In the genomic region with DNA sequence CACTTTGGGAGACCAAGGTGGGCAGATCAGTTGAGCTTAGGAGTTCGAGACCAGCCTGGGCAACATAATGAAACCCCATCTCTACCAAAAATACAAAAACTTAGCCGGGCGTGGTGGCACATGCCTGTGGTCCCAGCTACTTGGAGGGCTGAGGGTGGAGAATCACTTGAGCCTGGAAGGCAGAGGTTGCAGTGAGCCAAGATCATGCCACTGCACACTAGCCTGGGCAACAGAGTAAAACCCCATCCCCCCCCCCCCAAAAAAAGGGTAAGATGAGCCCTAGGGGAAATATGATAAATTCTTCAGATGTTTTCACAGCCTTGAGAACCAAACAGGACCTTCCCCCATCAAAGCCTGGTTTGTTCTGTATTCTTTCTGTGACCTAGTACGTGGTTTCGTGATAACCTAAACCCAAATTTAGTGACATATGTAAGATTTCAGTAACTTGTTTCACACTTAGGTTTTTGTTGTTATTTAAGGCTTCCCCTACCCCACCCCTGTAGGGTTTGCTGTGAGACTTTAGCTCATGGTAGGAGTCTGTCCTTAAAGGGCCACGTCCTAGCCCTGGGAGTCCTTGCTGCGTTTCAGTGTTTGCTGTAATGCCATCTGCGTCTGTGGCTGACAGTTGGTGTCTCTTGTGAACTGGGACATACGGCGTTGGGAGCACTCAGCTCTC, we compare ENCODE assay signal across 3 cellular contexts.
TF ChIP-seq lines count a peak whose summit lies in the region.

No MANE protein-coding gene starts in this region.

TF ChIP-seq in liver, 16 proteins besides CTCF, POLR2A, EP300 and RAD21:
- TF ChIP-seq NR2F2 (IDR thresholded peaks at IDR 0.05) (no peak), HNF4A (conservative IDR thresholded peaks at IDR 0.05) (no peak), RXRA (IDR thresholded peaks at IDR 0.05) (no peak), GABPA (IDR thresholded peaks at IDR 0.05 in 1 of 2, conservative IDR thresholded peaks at IDR 0.05 in 1 of 2) (no peak), JUND (IDR thresholded peaks at IDR 0.05) (no peak), YY1 (IDR thresholded peaks at IDR 0.05) (no peak), FOXA1 (IDR thresholded peaks at IDR 0.05) (no peak), HNF4G (IDR thresholded peaks at IDR 0.05) (no peak), SP1 (IDR thresholded peaks at IDR 0.05) (no peak), TAF1 (conservative IDR thresholded peaks at IDR 0.05) (no peak), FOXA2 (IDR thresholded peaks at IDR 0.05) (no peak), EGR1 (IDR thresholded peaks at IDR 0.05; ENCODE audit: low read depth in 2 of 2) (no peak)
- TF ChIP-seq, protein P1, sequence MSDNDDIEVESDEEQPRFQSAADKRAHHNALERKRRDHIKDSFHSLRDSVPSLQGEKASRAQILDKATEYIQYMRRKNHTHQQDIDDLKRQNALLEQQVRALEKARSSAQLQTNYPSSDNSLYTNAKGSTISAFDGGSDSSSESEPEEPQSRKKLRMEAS (IDR thresholded peaks at IDR 0.05), result no peak
- TF ChIP-seq, protein P2, sequence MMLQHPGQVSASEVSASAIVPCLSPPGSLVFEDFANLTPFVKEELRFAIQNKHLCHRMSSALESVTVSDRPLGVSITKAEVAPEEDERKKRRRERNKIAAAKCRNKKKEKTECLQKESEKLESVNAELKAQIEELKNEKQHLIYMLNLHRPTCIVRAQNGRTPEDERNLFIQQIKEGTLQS (IDR thresholded peaks at IDR 0.05), result no peak
- TF ChIP-seq, protein P3, sequence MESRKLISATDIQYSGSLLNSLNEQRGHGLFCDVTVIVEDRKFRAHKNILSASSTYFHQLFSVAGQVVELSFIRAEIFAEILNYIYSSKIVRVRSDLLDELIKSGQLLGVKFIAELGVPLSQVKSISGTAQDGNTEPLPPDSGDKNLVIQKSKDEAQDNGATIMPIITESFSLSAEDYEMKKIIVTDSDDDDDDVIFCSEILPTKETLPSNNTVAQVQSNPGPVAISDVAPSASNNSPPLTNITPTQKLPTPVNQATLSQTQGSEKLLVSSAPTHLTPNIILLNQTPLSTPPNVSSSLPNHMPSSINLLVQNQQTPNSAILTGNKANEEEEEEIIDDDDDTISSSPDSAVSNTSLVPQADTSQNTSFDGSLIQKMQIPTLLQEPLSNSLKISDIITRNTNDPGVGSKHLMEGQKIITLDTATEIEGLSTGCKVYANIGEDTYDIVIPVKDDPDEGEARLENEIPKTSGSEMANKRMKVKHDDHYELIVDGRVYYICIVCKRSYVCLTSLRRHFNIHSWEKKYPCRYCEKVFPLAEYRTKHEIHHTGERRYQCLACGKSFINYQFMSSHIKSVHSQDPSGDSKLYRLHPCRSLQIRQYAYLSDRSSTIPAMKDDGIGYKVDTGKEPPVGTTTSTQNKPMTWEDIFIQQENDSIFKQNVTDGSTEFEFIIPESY (IDR thresholded peaks at IDR 0.05), result no peak
- TF ChIP-seq, protein P4, sequence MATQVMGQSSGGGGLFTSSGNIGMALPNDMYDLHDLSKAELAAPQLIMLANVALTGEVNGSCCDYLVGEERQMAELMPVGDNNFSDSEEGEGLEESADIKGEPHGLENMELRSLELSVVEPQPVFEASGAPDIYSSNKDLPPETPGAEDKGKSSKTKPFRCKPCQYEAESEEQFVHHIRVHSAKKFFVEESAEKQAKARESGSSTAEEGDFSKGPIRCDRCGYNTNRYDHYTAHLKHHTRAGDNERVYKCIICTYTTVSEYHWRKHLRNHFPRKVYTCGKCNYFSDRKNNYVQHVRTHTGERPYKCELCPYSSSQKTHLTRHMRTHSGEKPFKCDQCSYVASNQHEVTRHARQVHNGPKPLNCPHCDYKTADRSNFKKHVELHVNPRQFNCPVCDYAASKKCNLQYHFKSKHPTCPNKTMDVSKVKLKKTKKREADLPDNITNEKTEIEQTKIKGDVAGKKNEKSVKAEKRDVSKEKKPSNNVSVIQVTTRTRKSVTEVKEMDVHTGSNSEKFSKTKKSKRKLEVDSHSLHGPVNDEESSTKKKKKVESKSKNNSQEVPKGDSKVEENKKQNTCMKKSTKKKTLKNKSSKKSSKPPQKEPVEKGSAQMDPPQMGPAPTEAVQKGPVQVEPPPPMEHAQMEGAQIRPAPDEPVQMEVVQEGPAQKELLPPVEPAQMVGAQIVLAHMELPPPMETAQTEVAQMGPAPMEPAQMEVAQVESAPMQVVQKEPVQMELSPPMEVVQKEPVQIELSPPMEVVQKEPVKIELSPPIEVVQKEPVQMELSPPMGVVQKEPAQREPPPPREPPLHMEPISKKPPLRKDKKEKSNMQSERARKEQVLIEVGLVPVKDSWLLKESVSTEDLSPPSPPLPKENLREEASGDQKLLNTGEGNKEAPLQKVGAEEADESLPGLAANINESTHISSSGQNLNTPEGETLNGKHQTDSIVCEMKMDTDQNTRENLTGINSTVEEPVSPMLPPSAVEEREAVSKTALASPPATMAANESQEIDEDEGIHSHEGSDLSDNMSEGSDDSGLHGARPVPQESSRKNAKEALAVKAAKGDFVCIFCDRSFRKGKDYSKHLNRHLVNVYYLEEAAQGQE (IDR thresholded peaks at IDR 0.05), result no peak

TF ChIP-seq in HepG2, 621 proteins besides CTCF, POLR2A, EP300 and RAD21:
- TF ChIP-seq ZNF850 (CRISPR knock-in tag; conservative IDR thresholded peaks at IDR 0.05), result no peak
- TF ChIP-seq, protein P5, sequence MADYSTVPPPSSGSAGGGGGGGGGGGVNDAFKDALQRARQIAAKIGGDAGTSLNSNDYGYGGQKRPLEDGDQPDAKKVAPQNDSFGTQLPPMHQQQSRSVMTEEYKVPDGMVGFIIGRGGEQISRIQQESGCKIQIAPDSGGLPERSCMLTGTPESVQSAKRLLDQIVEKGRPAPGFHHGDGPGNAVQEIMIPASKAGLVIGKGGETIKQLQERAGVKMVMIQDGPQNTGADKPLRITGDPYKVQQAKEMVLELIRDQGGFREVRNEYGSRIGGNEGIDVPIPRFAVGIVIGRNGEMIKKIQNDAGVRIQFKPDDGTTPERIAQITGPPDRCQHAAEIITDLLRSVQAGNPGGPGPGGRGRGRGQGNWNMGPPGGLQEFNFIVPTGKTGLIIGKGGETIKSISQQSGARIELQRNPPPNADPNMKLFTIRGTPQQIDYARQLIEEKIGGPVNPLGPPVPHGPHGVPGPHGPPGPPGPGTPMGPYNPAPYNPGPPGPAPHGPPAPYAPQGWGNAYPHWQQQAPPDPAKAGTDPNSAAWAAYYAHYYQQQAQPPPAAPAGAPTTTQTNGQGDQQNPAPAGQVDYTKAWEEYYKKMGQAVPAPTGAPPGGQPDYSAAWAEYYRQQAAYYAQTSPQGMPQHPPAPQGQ (CRISPR knock-in tag; IDR thresholded peaks at IDR 0.05; ENCODE audit: borderline replicate concordance), result no peak

TF ChIP-seq in SK-N-SH, 30 proteins besides CTCF, POLR2A, EP300 and RAD21:
- no peak for TF ChIP-seq GABPA (IDR thresholded peaks at IDR 0.05; ENCODE audit: low read depth)
- TF ChIP-seq JUND (IDR thresholded peaks at IDR 0.05), result no peak
- TF ChIP-seq, protein P1 (IDR thresholded peaks at IDR 0.05; ENCODE audit: low read depth), result no peak
- TF ChIP-seq TCF12 (IDR thresholded peaks at IDR 0.05), result no peak
- TF ChIP-seq RXRA (IDR thresholded peaks at IDR 0.05; ENCODE audit: borderline replicate concordance, low read depth), result no peak
- TF ChIP-seq, protein P6, sequence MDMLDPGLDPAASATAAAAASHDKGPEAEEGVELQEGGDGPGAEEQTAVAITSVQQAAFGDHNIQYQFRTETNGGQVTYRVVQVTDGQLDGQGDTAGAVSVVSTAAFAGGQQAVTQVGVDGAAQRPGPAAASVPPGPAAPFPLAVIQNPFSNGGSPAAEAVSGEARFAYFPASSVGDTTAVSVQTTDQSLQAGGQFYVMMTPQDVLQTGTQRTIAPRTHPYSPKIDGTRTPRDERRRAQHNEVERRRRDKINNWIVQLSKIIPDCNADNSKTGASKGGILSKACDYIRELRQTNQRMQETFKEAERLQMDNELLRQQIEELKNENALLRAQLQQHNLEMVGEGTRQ (IDR thresholded peaks at IDR 0.05; ENCODE audit: borderline replicate concordance, low read depth, low read length), result no peak
- no peak for TF ChIP-seq MEF2A (IDR thresholded peaks at IDR 0.05; ENCODE audit: borderline replicate concordance, low read depth)
- TF ChIP-seq, protein P7, sequence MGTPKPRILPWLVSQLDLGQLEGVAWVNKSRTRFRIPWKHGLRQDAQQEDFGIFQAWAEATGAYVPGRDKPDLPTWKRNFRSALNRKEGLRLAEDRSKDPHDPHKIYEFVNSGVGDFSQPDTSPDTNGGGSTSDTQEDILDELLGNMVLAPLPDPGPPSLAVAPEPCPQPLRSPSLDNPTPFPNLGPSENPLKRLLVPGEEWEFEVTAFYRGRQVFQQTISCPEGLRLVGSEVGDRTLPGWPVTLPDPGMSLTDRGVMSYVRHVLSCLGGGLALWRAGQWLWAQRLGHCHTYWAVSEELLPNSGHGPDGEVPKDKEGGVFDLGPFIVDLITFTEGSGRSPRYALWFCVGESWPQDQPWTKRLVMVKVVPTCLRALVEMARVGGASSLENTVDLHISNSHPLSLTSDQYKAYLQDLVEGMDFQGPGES (IDR thresholded peaks at IDR 0.05; ENCODE audit: low read depth, low read length), result no peak
- no peak for TF ChIP-seq FOSL2 (IDR thresholded peaks at IDR 0.05; ENCODE audit: borderline replicate concordance, low read depth)
- TF ChIP-seq RCOR1 (IDR thresholded peaks at IDR 0.05; ENCODE audit: low read length), result no peak
- TF ChIP-seq TAF1 (IDR thresholded peaks at IDR 0.05; ENCODE audit: borderline replicate concordance, low read depth, low read length), result no peak
- TF ChIP-seq SMC3 (IDR thresholded peaks at IDR 0.05; ENCODE audit: low read depth, low read length), result no peak
